ENCODE assay signal across 8 cellular contexts in the genomic region with DNA sequence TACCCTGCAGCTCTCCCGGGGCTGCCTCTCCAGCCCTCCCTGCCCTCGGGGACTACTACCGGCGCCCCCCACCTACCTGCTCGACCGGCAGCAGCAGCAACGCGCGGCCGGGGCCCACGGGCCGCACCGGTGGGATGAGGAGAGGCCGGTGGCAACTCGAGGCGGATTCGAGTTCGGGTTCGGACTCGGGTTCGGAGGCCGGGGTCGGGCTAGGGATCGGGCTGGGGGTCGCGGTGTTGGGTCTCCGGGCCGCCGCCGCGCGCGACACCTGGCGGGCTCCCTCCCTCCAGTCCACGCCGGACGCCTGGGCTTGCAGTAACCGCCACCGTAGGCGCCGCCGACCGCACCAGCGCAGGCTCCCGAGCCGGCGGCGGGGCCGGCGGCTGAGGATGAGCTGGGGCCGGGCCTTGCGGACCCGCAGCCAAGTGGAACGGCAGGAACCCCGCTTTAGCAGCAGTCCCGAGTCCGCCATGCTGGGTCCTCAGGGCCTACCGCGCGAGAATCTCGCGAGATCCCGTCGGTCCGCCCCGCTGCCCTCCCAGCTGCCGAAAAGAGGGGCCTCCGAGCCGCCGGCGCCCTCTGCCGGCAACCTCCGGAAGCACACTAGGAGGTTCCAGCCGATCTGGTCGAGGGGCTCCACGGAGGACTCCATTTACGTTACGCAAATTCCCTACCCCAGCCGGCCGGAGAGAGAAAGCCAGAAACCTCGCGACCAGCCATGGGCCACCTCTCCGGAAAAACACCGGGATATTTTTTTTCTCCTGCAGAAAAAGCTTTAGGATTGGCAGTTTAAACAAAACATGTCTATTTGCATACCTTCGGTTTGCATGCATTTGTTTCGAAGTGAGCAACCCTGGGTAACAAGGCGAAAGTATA. TPM values are rescaled to one million over a fixed set of nuclear protein-coding genes. Genes with fewer than 3 reads are reported as not detected.
DNase-seq lines count a peak whose midpoint lies in the region; ATAC-seq and TF ChIP-seq lines count a peak whose summit lies in the region.

A gene (minus strand): TSS at position 483 of the 876 bp plus-strand sequence. CDS start 11 bp downstream, at position 472.

- TF ChIP-seq CTCF in OCI-LY7 (conservative IDR thresholded peaks at IDR 0.05; ENCODE audit: low read length), result peak; percentile 91

- H3K9me3 ChIP-seq in OCI-LY7 (ENCODE audit: low read length), result no peaks in the 10 kb centered on the region

- peak within 1 kb of the TSS; percentile 56 for H3K27ac ChIP-seq in OCI-LY7 (ENCODE audit: low read depth, low read length, poor library complexity, severe bottlenecking)
- peak within 1 kb of the TSS; percentile 24 for H3K27ac ChIP-seq in epithelial cell of prostate

- DNase-seq in DMS114 treated with DMSO at 0.1 percent for 48 hours (lab: John Stamatoyannopoulos, UW; ENCODE audit: unreplicated experiment) (peak; percentile 85), HuH-7 (ENCODE audit: low spot score) (peak; percentile 94), OCI-LY7 (ENCODE audit: low spot score) (peak; percentile 95), activated T-cell treated with anti-CD3 and anti-CD28 coated beads for 24 hours (ENCODE audit: low read depth) (peak; percentile 91), epithelial cell of prostate (ENCODE audit: low read depth, low spot score) (peak; percentile 41), mucosa of gallbladder (ENCODE audit: low spot score) (peak; percentile 97)
- DNase-seq in stimulated activated CD8-positive, alpha-beta memory T cell treated with anti-CD3 and anti-CD28 coated beads, Interleukin-4, amount 100 ng/mL, for 4 hours (ENCODE audit: low read depth in 2 of 2, low spot score in 1 of 2), result peak; percentile 88

- peak within 1 kb of the TSS; percentile 97 for H2AFZ ChIP-seq in OCI-LY7 (ENCODE audit: low read length)

- no TSS peak for BruUV-seq in OCI-LY7 (replicated peaks; lab: Mats Ljungman, UMichigan)

- H3K36me3 ChIP-seq in OCI-LY7 (ENCODE audit: insufficient read depth, low read length), result peaks cover 25% of the 10 kb centered on the region

- H3K9me2 ChIP-seq in OCI-LY7 (ENCODE audit: insufficient read depth, low read length), result no peaks in the 10 kb centered on the region

- peaks cover 6% of the 10 kb centered on the region; the same call in 1 of the 2 replicates for H4K20me1 ChIP-seq in OCI-LY7 (ENCODE audit: insufficient read depth, low read length)

- intact Hi-C loops in OCI-LY7 (cut with micrococcal nuclease; ENCODE audit: unreplicated experiment), result loop anchor here (1.0 to 5.0 kb wide), 5 partner anchors 26 to 73 kb away; a partner anchor contains a TSS

- CTCF ChIA-PET in OCI-LY7 (lab: Charles Lee; ENCODE audit: unreplicated experiment), result interaction anchor here (0.9 to 1.5 kb wide), 2 partner anchors 17 to 25 kb away, joined by 3 to 7 read pairs; a partner anchor contains a TSS

- POLR2A ChIA-PET in OCI-LY7 (lab: Charles Lee), result interaction anchor here (0.6 to 1.2 kb wide), 3 partner anchors 12 to 528 kb away, joined by 3 read pairs; no protein-coding TSS in a partner anchor

- peak within 1 kb of the TSS; percentile 99 for H3K4me3 ChIP-seq in OCI-LY7 (ENCODE audit: low read depth, low read length, poor library complexity, severe bottlenecking)

- peaks cover 18% of the 10 kb centered on the region for H3K4me1 ChIP-seq in OCI-LY7 (ENCODE audit: insufficient read depth, low read length, poor library complexity, severe bottlenecking)

- H3K79me2 ChIP-seq in OCI-LY7 (ENCODE audit: insufficient read depth, low read depth, low read length), result peaks cover 29% of the 10 kb centered on the region

- peak; percentile 96 for ATAC-seq in GM21515 (IDR thresholded peaks at IDR 0.05; ENCODE audit: unreplicated experiment)

- H3K4me2 ChIP-seq in OCI-LY7 (ENCODE audit: low read length), result peak within 1 kb of the TSS; percentile 100

RNA-seq across cellular contexts. Expression of the gene that starts here (rescaled TPM):
- 30.7 and 39.1 TPM in 2 replicates for total RNA-seq in OCI-LY7 (2014; rRNA removed; shearing (Covaris generic))
- total RNA-seq in OCI-LY7 (2022) (58.8 and 65.5 TPM in 2 replicates), mucosa of gallbladder (24.2 TPM)

Comparison
In these comparisons a context has a peak if more than half of its experiments do, and no peak if none do; other contexts are left out.
1. Peak in every context shown above with its lines: DNase-seq, ATAC-seq, H3K4me3 ChIP-seq and H3K27ac ChIP-seq.
2. DNase-seq: peak in every context shown above with its lines; median percentile 97 in mucosa of gallbladder; 95 in OCI-LY7; 94 in HuH-7; 91 in activated T-cell treated with anti-CD3 and anti-CD28 coated beads for 24 hours; 88 in stimulated activated CD8-positive, alpha-beta memory T cell treated with anti-CD3 and anti-CD28 coated beads, Interleukin-4, amount 100 ng/mL, for 4 hours; 85 in DMS114 treated with DMSO at 0.1 percent for 48 hours; 41 in epithelial cell of prostate.